Comparison of ENCODE assay signal across 1 cellular context in genomic region chr12:96106137-96106536, GRCh38.
TF ChIP-seq lines count a peak whose summit lies in the region.

No MANE protein-coding gene starts in this region.

TF ChIP-seq in K562, 482 proteins besides CTCF, POLR2A, EP300 and RAD21:
- TF ChIP-seq, protein P1, sequence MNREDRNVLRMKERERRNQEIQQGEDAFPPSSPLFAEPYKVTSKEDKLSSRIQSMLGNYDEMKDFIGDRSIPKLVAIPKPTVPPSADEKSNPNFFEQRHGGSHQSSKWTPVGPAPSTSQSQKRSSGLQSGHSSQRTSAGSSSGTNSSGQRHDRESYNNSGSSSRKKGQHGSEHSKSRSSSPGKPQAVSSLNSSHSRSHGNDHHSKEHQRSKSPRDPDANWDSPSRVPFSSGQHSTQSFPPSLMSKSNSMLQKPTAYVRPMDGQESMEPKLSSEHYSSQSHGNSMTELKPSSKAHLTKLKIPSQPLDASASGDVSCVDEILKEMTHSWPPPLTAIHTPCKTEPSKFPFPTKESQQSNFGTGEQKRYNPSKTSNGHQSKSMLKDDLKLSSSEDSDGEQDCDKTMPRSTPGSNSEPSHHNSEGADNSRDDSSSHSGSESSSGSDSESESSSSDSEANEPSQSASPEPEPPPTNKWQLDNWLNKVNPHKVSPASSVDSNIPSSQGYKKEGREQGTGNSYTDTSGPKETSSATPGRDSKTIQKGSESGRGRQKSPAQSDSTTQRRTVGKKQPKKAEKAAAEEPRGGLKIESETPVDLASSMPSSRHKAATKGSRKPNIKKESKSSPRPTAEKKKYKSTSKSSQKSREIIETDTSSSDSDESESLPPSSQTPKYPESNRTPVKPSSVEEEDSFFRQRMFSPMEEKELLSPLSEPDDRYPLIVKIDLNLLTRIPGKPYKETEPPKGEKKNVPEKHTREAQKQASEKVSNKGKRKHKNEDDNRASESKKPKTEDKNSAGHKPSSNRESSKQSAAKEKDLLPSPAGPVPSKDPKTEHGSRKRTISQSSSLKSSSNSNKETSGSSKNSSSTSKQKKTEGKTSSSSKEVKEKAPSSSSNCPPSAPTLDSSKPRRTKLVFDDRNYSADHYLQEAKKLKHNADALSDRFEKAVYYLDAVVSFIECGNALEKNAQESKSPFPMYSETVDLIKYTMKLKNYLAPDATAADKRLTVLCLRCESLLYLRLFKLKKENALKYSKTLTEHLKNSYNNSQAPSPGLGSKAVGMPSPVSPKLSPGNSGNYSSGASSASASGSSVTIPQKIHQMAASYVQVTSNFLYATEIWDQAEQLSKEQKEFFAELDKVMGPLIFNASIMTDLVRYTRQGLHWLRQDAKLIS (CRISPR knock-in tag; IDR thresholded peaks at IDR 0.05), result no peak
- TF ChIP-seq RBM25 (IDR thresholded peaks at IDR 0.05; ENCODE audit: low read depth, low read length, severe bottlenecking), result peak; percentile 31
TF ChIP-seq in K562: peak in this region for 1.
